In genomic region chr13:23433171-23434153, GRCh38 we compare ENCODE assay signal across 8 cellular contexts. TPM values are rescaled to one million over a fixed set of nuclear protein-coding genes. Genes with fewer than 3 reads are reported as not detected.
DNase-seq lines count a peak whose midpoint lies in the region; ATAC-seq and TF ChIP-seq lines count a peak whose summit lies in the region.

SACS (minus strand) TSS chr13:23433702; CDS start chr13:23411239, 22,463 bp downstream.

- 7% methylated on average over 19 to 26 of the region's 26 CpGs for WGBS in body of pancreas, 2 donors

- TF ChIP-seq CTCF in body of pancreas (IDR thresholded peaks at IDR 0.05), result no peak

- no peaks in the 10 kb centered on the region for H3K9me3 ChIP-seq in body of pancreas

- peak within 1 kb of the TSS; percentile 42 to 62 for H3K4me3 ChIP-seq in body of pancreas

- DNase-seq in EL (peak; percentile 61), NCI-H146 treated with DMSO at 0.1 percent for 48 hours (lab: John Stamatoyannopoulos, UW; ENCODE audit: unreplicated experiment) (peak; percentile 52), body of pancreas (peak; percentile 31 to 64 (median 43)), iPS DF 4.7 (ENCODE audit: extremely low read depth, low spot score) (peak; percentile 62), renal cortical epithelial cell (ENCODE audit: low read depth) (peak; percentile 34), SW480 (ENCODE audit: low spot score) (no peak)

- H3K4me1 ChIP-seq in body of pancreas, result peaks cover 5% of the 10 kb centered on the region

- peak within 1 kb of the TSS; percentile 2 to 56 (median 19) for H3K27ac ChIP-seq in body of pancreas

- intact Hi-C loops in body of pancreas (cut with DNase I), result no loop called here

- ATAC-seq in body of pancreas (peak; percentile 81), HG02623 (IDR thresholded peaks at IDR 0.05; ENCODE audit: unreplicated experiment) (no peak), GM18867 (IDR thresholded peaks at IDR 0.05; ENCODE audit: unreplicated experiment) (no peak)

- H3K36me3 ChIP-seq in body of pancreas (replicated peaks in 1 of 2; ENCODE audit: insufficient read depth in 1 of 2, low read depth in 2 of 2), result no peaks in the 10 kb centered on the region

- H3K27me3 ChIP-seq in body of pancreas, result no peaks in the 10 kb centered on the region

- TF ChIP-seq POLR2A in body of pancreas (IDR thresholded peaks at IDR 0.05), result peak; percentile 40 to 65 (median 54)

RNA-seq across cellular contexts. Expression of gene SACS, which starts in this region (rescaled TPM):
- 10 to 100 TPM in 1 of 2 donors, 1 to 10 TPM in 1; 8.6 to 10.5 TPM for total RNA-seq in body of pancreas
- 91.2 and 160 TPM in 2 replicates for total RNA-seq in renal cortical epithelial cell
